1 cellular context compared by ENCODE assay signal in the genomic region with DNA sequence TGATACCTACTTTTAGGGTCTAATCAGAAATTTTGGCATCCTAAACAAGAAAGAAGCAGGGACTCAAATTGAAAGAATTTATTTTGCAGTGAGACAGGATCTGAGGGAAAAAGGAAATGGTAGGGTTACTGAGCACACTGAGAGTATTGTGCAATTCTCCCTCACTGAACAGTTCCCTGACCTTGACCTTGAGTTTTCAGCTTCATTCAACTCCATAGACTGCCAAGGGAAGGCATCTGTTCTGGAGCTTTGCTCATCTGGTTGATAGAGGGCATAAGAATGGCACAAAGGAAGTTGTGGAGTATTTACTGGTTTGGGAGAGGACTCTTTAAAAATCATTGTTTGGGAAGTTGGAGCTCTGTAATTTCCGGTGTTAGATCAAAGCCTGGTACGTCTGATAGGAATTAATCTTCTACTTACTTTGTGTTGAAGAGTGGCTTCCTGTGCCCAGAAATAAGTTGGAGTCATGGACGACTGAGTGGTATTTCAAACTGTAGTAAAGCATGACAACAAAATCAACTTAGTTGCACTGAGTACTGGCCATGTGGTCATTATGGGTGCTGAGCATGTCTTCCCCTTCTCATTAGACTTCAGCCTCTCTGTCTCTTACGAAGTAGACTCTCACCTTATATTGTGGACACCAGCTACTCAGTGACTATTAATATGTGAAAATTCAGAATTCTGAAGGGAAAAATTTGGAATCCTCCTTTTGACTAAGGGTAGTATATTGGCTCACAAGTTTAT.
A peak's percentile ranks its signal among the peaks of the same experiment; 100 is the strongest.
TF ChIP-seq lines count a peak whose summit lies in the region.

No MANE protein-coding gene starts in this region.

TF ChIP-seq in HepG2, 621 proteins besides CTCF, POLR2A, EP300 and RAD21 (continued from another document and continues in another):
- TF ChIP-seq GABPA (IDR thresholded peaks at IDR 0.05; ENCODE audit: low read depth, low read length) (no peak), GABPA (CRISPR knock-in tag; IDR thresholded peaks at IDR 0.05; ENCODE audit: low read depth) (no peak; the same call in none of the 2 replicates), ZMYM4 (CRISPR knock-in tag; IDR thresholded peaks at IDR 0.05) (peak; percentile 74; the same call in 1 of the 2 replicates), TEAD3 (CRISPR knock-in tag; optimal IDR thresholded peaks at IDR 0.05; ENCODE audit: borderline replicate concordance) (no peak), ZNF772 (CRISPR knock-in tag; IDR thresholded peaks at IDR 0.05) (no peak), NFKBIZ (CRISPR knock-in tag; IDR thresholded peaks at IDR 0.05) (no peak), ZNF816 (CRISPR knock-in tag; IDR thresholded peaks at IDR 0.05; ENCODE audit: borderline replicate concordance) (no peak), BORCS8-MEF2B (CRISPR knock-in tag; IDR thresholded peaks at IDR 0.05) (no peak), FOXK1 (CRISPR knock-in tag; IDR thresholded peaks at IDR 0.05; ENCODE audit: borderline replicate concordance, low read depth) (peak; percentile 35; the same call in 1 of the 2 replicates), ZNF207 (IDR thresholded peaks at IDR 0.05; ENCODE audit: borderline replicate concordance) (no peak), MYC (CRISPR knock-in tag; IDR thresholded peaks at IDR 0.05; ENCODE audit: borderline replicate concordance) (no peak), ZNF335 (CRISPR knock-in tag; IDR thresholded peaks at IDR 0.05) (no peak), CHD2 (IDR thresholded peaks at IDR 0.05; ENCODE audit: low read depth, low read length) (no peak), SSRP1 (CRISPR knock-in tag; IDR thresholded peaks at IDR 0.05) (no peak), HNRNPL (IDR thresholded peaks at IDR 0.05; ENCODE audit: low read depth, low read length) (no peak), ZNF577 (CRISPR knock-in tag; IDR thresholded peaks at IDR 0.05; ENCODE audit: borderline replicate concordance, low read depth) (no peak), ZNF101 (CRISPR knock-in tag; IDR thresholded peaks at IDR 0.05; ENCODE audit: borderline replicate concordance, low read depth) (no peak), U2AF1 (optimal IDR thresholded peaks at IDR 0.05; ENCODE audit: low read depth, low read length) (no peak), ZNF180 (CRISPR knock-in tag; IDR thresholded peaks at IDR 0.05; ENCODE audit: borderline replicate concordance, low read depth) (no peak), GPN1 (CRISPR knock-in tag; IDR thresholded peaks at IDR 0.05; ENCODE audit: borderline replicate concordance) (no peak), ZNF253 (CRISPR knock-in tag; IDR thresholded peaks at IDR 0.05; ENCODE audit: borderline replicate concordance) (no peak), ZNF17 (CRISPR knock-in tag; IDR thresholded peaks at IDR 0.05) (no peak), ZIK1 (CRISPR knock-in tag; IDR thresholded peaks at IDR 0.05; ENCODE audit: borderline replicate concordance, low read depth) (no peak), CENPT (CRISPR knock-in tag; IDR thresholded peaks at IDR 0.05; ENCODE audit: low read depth) (no peak), ZZZ3 (CRISPR knock-in tag; IDR thresholded peaks at IDR 0.05; ENCODE audit: borderline replicate concordance) (no peak), TBX3 (IDR thresholded peaks at IDR 0.05; ENCODE audit: borderline replicate concordance) (no peak), ZNF143 (CRISPR knock-in tag; IDR thresholded peaks at IDR 0.05) (no peak), ZNF232 (CRISPR knock-in tag; IDR thresholded peaks at IDR 0.05; ENCODE audit: borderline replicate concordance) (no peak), ZNF12 (CRISPR knock-in tag; IDR thresholded peaks at IDR 0.05) (peak; percentile 56; the same call in 1 of the 2 replicates), ZNF747 (CRISPR knock-in tag; IDR thresholded peaks at IDR 0.05; ENCODE audit: borderline replicate concordance) (no peak), MYNN (CRISPR knock-in tag; IDR thresholded peaks at IDR 0.05; ENCODE audit: low read depth) (no peak), POLR2AphosphoS5 (IDR thresholded peaks at IDR 0.05; ENCODE audit: low read depth, low read length) (no peak), ZNF607 (CRISPR knock-in tag; IDR thresholded peaks at IDR 0.05; ENCODE audit: borderline replicate concordance) (no peak), PCBP1 (IDR thresholded peaks at IDR 0.05; ENCODE audit: borderline replicate concordance, low read depth, low read length) (no peak), GTF3A (CRISPR knock-in tag; conservative IDR thresholded peaks at IDR 0.05) (no peak), TSC22D2 (CRISPR knock-in tag; IDR thresholded peaks at IDR 0.05; ENCODE audit: borderline replicate concordance) (no peak), CHCHD3 (CRISPR knock-in tag; IDR thresholded peaks at IDR 0.05) (no peak), NR2F6 (IDR thresholded peaks at IDR 0.05) (peak; percentile 77), NR2F6 (CRISPR knock-in tag; IDR thresholded peaks at IDR 0.05) (peak; percentile 89)
- TF ChIP-seq, protein P1, sequence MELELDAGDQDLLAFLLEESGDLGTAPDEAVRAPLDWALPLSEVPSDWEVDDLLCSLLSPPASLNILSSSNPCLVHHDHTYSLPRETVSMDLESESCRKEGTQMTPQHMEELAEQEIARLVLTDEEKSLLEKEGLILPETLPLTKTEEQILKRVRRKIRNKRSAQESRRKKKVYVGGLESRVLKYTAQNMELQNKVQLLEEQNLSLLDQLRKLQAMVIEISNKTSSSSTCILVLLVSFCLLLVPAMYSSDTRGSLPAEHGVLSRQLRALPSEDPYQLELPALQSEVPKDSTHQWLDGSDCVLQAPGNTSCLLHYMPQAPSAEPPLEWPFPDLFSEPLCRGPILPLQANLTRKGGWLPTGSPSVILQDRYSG (CRISPR knock-in tag; IDR thresholded peaks at IDR 0.05) = no peak
- TF ChIP-seq, protein P2, sequence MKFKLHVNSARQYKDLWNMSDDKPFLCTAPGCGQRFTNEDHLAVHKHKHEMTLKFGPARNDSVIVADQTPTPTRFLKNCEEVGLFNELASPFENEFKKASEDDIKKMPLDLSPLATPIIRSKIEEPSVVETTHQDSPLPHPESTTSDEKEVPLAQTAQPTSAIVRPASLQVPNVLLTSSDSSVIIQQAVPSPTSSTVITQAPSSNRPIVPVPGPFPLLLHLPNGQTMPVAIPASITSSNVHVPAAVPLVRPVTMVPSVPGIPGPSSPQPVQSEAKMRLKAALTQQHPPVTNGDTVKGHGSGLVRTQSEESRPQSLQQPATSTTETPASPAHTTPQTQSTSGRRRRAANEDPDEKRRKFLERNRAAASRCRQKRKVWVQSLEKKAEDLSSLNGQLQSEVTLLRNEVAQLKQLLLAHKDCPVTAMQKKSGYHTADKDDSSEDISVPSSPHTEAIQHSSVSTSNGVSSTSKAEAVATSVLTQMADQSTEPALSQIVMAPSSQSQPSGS (CRISPR knock-in tag; IDR thresholded peaks at IDR 0.05) = no peak
- TF ChIP-seq, protein P3, sequence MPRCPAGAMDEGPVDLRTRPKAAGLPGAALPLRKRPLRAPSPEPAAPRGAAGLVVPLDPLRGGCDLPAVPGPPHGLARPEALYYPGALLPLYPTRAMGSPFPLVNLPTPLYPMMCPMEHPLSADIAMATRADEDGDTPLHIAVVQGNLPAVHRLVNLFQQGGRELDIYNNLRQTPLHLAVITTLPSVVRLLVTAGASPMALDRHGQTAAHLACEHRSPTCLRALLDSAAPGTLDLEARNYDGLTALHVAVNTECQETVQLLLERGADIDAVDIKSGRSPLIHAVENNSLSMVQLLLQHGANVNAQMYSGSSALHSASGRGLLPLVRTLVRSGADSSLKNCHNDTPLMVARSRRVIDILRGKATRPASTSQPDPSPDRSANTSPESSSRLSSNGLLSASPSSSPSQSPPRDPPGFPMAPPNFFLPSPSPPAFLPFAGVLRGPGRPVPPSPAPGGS (CRISPR knock-in tag; IDR thresholded peaks at IDR 0.05) = no peak
- TF ChIP-seq, protein P4, sequence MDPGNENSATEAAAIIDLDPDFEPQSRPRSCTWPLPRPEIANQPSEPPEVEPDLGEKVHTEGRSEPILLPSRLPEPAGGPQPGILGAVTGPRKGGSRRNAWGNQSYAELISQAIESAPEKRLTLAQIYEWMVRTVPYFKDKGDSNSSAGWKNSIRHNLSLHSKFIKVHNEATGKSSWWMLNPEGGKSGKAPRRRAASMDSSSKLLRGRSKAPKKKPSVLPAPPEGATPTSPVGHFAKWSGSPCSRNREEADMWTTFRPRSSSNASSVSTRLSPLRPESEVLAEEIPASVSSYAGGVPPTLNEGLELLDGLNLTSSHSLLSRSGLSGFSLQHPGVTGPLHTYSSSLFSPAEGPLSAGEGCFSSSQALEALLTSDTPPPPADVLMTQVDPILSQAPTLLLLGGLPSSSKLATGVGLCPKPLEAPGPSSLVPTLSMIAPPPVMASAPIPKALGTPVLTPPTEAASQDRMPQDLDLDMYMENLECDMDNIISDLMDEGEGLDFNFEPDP (CRISPR knock-in tag; conservative IDR thresholded peaks at IDR 0.05) = no peak
- TF ChIP-seq, protein P5, sequence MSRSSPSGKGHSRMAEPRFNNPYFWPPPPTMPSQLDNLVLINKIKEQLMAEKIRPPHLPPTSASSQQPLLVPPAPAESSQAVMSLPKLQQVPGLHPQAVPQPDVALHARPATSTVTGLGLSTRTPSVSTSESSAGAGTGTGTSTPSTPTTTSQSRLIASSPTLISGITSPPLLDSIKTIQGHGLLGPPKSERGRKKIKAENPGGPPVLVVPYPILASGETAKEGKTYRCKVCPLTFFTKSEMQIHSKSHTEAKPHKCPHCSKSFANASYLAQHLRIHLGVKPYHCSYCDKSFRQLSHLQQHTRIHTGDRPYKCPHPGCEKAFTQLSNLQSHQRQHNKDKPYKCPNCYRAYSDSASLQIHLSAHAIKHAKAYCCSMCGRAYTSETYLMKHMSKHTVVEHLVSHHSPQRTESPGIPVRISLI (CRISPR knock-in tag; IDR thresholded peaks at IDR 0.05; ENCODE audit: borderline replicate concordance) = no peak
- TF ChIP-seq, protein P6, sequence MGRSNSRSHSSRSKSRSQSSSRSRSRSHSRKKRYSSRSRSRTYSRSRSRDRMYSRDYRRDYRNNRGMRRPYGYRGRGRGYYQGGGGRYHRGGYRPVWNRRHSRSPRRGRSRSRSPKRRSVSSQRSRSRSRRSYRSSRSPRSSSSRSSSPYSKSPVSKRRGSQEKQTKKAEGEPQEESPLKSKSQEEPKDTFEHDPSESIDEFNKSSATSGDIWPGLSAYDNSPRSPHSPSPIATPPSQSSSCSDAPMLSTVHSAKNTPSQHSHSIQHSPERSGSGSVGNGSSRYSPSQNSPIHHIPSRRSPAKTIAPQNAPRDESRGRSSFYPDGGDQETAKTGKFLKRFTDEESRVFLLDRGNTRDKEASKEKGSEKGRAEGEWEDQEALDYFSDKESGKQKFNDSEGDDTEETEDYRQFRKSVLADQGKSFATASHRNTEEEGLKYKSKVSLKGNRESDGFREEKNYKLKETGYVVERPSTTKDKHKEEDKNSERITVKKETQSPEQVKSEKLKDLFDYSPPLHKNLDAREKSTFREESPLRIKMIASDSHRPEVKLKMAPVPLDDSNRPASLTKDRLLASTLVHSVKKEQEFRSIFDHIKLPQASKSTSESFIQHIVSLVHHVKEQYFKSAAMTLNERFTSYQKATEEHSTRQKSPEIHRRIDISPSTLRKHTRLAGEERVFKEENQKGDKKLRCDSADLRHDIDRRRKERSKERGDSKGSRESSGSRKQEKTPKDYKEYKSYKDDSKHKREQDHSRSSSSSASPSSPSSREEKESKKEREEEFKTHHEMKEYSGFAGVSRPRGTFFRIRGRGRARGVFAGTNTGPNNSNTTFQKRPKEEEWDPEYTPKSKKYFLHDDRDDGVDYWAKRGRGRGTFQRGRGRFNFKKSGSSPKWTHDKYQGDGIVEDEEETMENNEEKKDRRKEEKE (IDR thresholded peaks at IDR 0.05) = no peak
- TF ChIP-seq, protein P7, sequence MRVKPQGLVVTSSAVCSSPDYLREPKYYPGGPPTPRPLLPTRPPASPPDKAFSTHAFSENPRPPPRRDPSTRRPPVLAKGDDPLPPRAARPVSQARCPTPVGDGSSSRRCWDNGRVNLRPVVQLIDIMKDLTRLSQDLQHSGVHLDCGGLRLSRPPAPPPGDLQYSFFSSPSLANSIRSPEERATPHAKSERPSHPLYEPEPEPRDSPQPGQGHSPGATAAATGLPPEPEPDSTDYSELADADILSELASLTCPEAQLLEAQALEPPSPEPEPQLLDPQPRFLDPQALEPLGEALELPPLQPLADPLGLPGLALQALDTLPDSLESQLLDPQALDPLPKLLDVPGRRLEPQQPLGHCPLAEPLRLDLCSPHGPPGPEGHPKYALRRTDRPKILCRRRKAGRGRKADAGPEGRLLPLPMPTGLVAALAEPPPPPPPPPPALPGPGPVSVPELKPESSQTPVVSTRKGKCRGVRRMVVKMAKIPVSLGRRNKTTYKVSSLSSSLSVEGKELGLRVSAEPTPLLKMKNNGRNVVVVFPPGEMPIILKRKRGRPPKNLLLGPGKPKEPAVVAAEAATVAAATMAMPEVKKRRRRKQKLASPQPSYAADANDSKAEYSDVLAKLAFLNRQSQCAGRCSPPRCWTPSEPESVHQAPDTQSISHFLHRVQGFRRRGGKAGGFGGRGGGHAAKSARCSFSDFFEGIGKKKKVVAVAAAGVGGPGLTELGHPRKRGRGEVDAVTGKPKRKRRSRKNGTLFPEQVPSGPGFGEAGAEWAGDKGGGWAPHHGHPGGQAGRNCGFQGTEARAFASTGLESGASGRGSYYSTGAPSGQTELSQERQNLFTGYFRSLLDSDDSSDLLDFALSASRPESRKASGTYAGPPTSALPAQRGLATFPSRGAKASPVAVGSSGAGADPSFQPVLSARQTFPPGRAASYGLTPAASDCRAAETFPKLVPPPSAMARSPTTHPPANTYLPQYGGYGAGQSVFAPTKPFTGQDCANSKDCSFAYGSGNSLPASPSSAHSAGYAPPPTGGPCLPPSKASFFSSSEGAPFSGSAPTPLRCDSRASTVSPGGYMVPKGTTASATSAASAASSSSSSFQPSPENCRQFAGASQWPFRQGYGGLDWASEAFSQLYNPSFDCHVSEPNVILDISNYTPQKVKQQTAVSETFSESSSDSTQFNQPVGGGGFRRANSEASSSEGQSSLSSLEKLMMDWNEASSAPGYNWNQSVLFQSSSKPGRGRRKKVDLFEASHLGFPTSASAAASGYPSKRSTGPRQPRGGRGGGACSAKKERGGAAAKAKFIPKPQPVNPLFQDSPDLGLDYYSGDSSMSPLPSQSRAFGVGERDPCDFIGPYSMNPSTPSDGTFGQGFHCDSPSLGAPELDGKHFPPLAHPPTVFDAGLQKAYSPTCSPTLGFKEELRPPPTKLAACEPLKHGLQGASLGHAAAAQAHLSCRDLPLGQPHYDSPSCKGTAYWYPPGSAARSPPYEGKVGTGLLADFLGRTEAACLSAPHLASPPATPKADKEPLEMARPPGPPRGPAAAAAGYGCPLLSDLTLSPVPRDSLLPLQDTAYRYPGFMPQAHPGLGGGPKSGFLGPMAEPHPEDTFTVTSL (CRISPR knock-in tag; IDR thresholded peaks at IDR 0.05; ENCODE audit: borderline replicate concordance) = peak; percentile 90
- TF ChIP-seq, protein P8, sequence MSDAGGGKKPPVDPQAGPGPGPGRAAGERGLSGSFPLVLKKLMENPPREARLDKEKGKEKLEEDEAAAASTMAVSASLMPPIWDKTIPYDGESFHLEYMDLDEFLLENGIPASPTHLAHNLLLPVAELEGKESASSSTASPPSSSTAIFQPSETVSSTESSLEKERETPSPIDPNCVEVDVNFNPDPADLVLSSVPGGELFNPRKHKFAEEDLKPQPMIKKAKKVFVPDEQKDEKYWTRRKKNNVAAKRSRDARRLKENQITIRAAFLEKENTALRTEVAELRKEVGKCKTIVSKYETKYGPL (CRISPR knock-in tag; IDR thresholded peaks at IDR 0.05) = no peak
